9 cellular contexts compared by ENCODE assay signal in genomic region chr1:8152731-8153702, GRCh38.
DNase-seq lines count a peak whose midpoint lies in the region; ATAC-seq and TF ChIP-seq lines count a peak whose summit lies in the region.
"Had no signal": no experiment of that assay in that cellular context is flagged by ENCODE, and none has a peak within 500 bp of the region (broad histone marks: within the 10 kb centered on the region; RNA-seq: fewer than 3 reads in every experiment).

No MANE protein-coding gene starts in this region.

- H3K4me3 Mint-ChIP-seq in central memory CD8-positive, alpha-beta T cell: peak overlapping the region; percentile 80

- H3K27ac Mint-ChIP-seq in central memory CD8-positive, alpha-beta T cell (ENCODE audit: low read depth): peak overlapping the region; percentile 97

- ATAC-seq in central memory CD8-positive, alpha-beta T cell (replicated peaks; ENCODE audit: extremely low read depth, poor library complexity, severe bottlenecking): peak; percentile 89
- no peak for ATAC-seq in GM19397 (IDR thresholded peaks at IDR 0.05; ENCODE audit: unreplicated experiment)
- ATAC-seq in esophagus mucosa: no peak

- no peaks in the 10 kb centered on the region for H3K9me3 ChIP-seq in adrenal gland (replicated peaks in 1 of 3)

- TF ChIP-seq CTCF in adrenal gland (IDR thresholded peaks at IDR 0.05): no peak

- peaks cover 36% of the 10 kb centered on the region for H3K4me1 Mint-ChIP-seq in central memory CD8-positive, alpha-beta T cell

- H3K4me3 ChIP-seq in adrenal gland: no peak overlapping the region

- no peaks in the 10 kb centered on the region for H3K4me1 ChIP-seq in adrenal gland (replicated peaks in 1 of 2)

- H3K36me3 Mint-ChIP-seq in central memory CD8-positive, alpha-beta T cell (ENCODE audit: insufficient read depth): peaks cover 12% of the 10 kb centered on the region

- no peaks in the 10 kb centered on the region for H3K27me3 Mint-ChIP-seq in central memory CD8-positive, alpha-beta T cell

- intact Hi-C loops in adrenal gland (cut with DNase I): no loop called here

- no peak for TF ChIP-seq POLR2A in adrenal gland (IDR thresholded peaks at IDR 0.05)

- DNase-seq in NAMALWA (ENCODE audit: low spot score): peak; percentile 44
- DNase-seq in activated CD8-positive, alpha-beta memory T cell treated with anti-CD3 and anti-CD28 coated beads for 1 hour (ENCODE audit: extremely low read depth in 1 of 2, low read depth in 1 of 2): peak; percentile 8 to 25
- peak; percentile 52 to 73 for DNase-seq in central memory CD8-positive, alpha-beta T cell (ENCODE audit: low spot score in 2 of 2)
- peak; percentile 11 to 12 for DNase-seq in stimulated activated CD4-positive, alpha-beta T cell treated with anti-CD3 and anti-CD28 coated beads, Interleukin-4, amount 100 ng/mL, for 48 hours (ENCODE audit: low read depth in 2 of 2)
- no peak for DNase-seq in adrenal gland
- DNase-seq in DMS53 (lab: John Stamatoyannopoulos, UW): no peak
- DNase-seq: dermis blood vessel endothelial cell had no signal

- no peaks in the 10 kb centered on the region for H3K9me3 Mint-ChIP-seq in central memory CD8-positive, alpha-beta T cell

- WGBS in adrenal gland, 4 donors: 86 to 93% (median 89%) methylated on average over 19 of the region's 19 CpGs

- no peaks in the 10 kb centered on the region for H3K27me3 ChIP-seq in adrenal gland

- H3K27ac ChIP-seq in adrenal gland: no peak overlapping the region

- no peaks in the 10 kb centered on the region for H3K36me3 ChIP-seq in adrenal gland (replicated peaks in 1 of 2)

Comparison
In these comparisons a context has a peak if more than half of its experiments do, and no peak if none do; other contexts are left out.
1. DNase-seq: peak in NAMALWA (single experiment), activated CD8-positive, alpha-beta memory T cell treated with anti-CD3 and anti-CD28 coated beads for 1 hour (2 of 2), central memory CD8-positive, alpha-beta T cell (2 of 2) and stimulated activated CD4-positive, alpha-beta T cell treated with anti-CD3 and anti-CD28 coated beads, Interleukin-4, amount 100 ng/mL, for 48 hours (2 of 2); none in adrenal gland (0 of 7) and DMS53 (single experiment).